ENCODE assay signal across 24 cellular contexts in the genomic region with DNA sequence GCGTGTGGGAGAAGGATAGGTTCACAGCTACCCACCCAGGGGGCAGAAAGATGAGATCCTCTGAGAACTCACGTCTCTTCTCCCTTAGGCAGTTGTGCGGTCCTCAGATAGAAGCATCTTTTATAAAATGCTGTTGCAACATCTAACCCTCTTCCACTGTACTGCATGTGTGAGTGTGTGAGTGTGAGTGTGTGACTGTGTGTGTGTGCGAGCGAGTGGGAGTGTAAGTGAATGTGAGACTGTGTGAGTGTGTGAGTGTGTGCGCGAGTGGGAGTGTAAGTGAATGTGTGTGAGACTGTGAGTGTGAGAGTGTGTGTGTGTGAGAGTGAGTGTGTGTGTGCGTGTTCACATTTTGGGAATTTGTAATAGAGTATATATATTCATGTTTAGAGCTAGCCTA.
DNase-seq lines count a peak whose midpoint lies in the region; ATAC-seq and TF ChIP-seq lines count a peak whose summit lies in the region.
"Had no signal": no experiment of that assay in that cellular context is flagged by ENCODE, and none has a peak within 500 bp of the region (broad histone marks: within the 10 kb centered on the region; RNA-seq: fewer than 3 reads in every experiment).

No MANE protein-coding gene starts in this region.

- no peak overlapping the region for H3K4me3 ChIP-seq in HEK293 (ENCODE audit: low read depth, low read length)
- H3K4me3 ChIP-seq: upper lobe of right lung had no signal

- H3K4me3 Mint-ChIP-seq in nephron progenitor cell = peak overlapping the region; percentile 54
- H3K4me3 Mint-ChIP-seq: activated naive CD8-positive, alpha-beta T cell treated with anti-CD3 and anti-CD28 coated beads, Interleukin-2, amount 50 U/mL, for 24 hours; memory B cell; stimulated activated naive CD8-positive, alpha-beta T cell treated with anti-CD3 and anti-CD28 coated beads, Interleukin-15, amount 100 ng/mL, for 72 hours had no signal

- no peaks in the 10 kb centered on the region for H3K9me3 ChIP-seq in HEK293 (ENCODE audit: control insufficient read depth, insufficient read depth, low read depth, low read length)
- H3K9me3 ChIP-seq: upper lobe of right lung had no signal

- peaks cover 17% of the 10 kb centered on the region for H3K36me3 Mint-ChIP-seq in nephron progenitor cell (ENCODE audit: low read depth)

- no peaks in the 10 kb centered on the region for H3K36me3 ChIP-seq in HEK293 (ENCODE audit: control insufficient read depth in 2 of 2, insufficient read depth in 1 of 2, low read length in 2 of 2)

- no peaks in the 10 kb centered on the region for H3K9me3 Mint-ChIP-seq in nephron progenitor cell
- H3K9me3 Mint-ChIP-seq: activated naive CD8-positive, alpha-beta T cell treated with anti-CD3 and anti-CD28 coated beads, Interleukin-2, amount 50 U/mL, for 24 hours; memory B cell; stimulated activated naive CD8-positive, alpha-beta T cell treated with anti-CD3 and anti-CD28 coated beads, Interleukin-15, amount 100 ng/mL, for 72 hours had no signal

- H3K4me1 ChIP-seq in HEK293 (ENCODE audit: control insufficient read depth, insufficient read depth, low read length) = 0 out of 2 replicates have a peak, but pooled peaks cover 2% of the 10 kb centered on the region
- H3K4me1 ChIP-seq: foreskin keratinocyte, upper lobe of right lung had no signal

- peak in 4 of 61 donors; percentile 23 to 61 (median 44) for DNase-seq in caudate nucleus (lab: John Stamatoyannopoulos, UW)
- DNase-seq in nephron progenitor cell = no peak
- DNase-seq in substantia nigra (lab: John Stamatoyannopoulos, UW) = no peak
- no peak for DNase-seq in activated naive CD4-positive, alpha-beta T cell treated with anti-CD3 and anti-CD28 coated beads, Interleukin-2, amount 50 U/mL, for 16 hours
- no peak for DNase-seq in NCI-H2029 (lab: John Stamatoyannopoulos, UW)
- no peak for DNase-seq in erythroblast (lab: John Stamatoyannopoulos, UW)
- DNase-seq: activated CD4-positive, alpha-beta T cell treated with anti-CD3 and anti-CD28 coated beads for 48 hours; activated effector memory CD4-positive, alpha-beta T cell treated with anti-CD3 and anti-CD28 coated beads, Interleukin-2, amount 50 U/mL, for 16 hours; activated naive CD8-positive, alpha-beta T cell treated with anti-CD3 and anti-CD28 coated beads, Interleukin-2, amount 50 U/mL, for 24 hours; activated T-cell treated with anti-CD3 and anti-CD28 coated beads, Interleukin-2, amount 50 U/mL, for 1 hour; COR-L47; effector CD8-positive, alpha-beta T cell; foreskin keratinocyte; GDM1; KG1; MM.1S; NCI-H146; NCI-H2171; NCI-H510A; stimulated activated naive CD8-positive, alpha-beta T cell treated with anti-CD3 and anti-CD28 coated beads, Interleukin-15, amount 100 ng/mL, for 72 hours; upper lobe of right lung had no signal

- POLR2A ChIA-PET in HEK293 (lab: Yijun Ruan, JAX) = no interaction called here

- no peak overlapping the region for H3K27ac ChIP-seq in HEK293 (ENCODE audit: extremely low read depth, low read depth, low read length)
- H3K27ac ChIP-seq in caudate nucleus (ENCODE audit: low read depth, low read length) = peak overlapping the region; percentile 8
- H3K27ac ChIP-seq in substantia nigra (ENCODE audit: low read depth, low read length, poor library complexity, severe bottlenecking) = peak overlapping the region; percentile 33
- H3K27ac ChIP-seq: foreskin keratinocyte, upper lobe of right lung had no signal

- no peak for ATAC-seq in GM18909 (IDR thresholded peaks at IDR 0.05; ENCODE audit: poor library complexity, unreplicated experiment)
- ATAC-seq: activated naive CD8-positive, alpha-beta T cell treated with anti-CD3 and anti-CD28 coated beads, Interleukin-2, amount 50 U/mL, for 24 hours; foreskin keratinocyte; upper lobe of right lung had no signal

- TF ChIP-seq CTCF in HEK293 (tag by site-specific recombination; IDR thresholded peaks at IDR 0.05) (no peak), nephron progenitor cell (IDR thresholded peaks at IDR 0.05) (no peak)

- CTCF ChIA-PET in HEK293 (lab: Yijun Ruan, JAX) = interaction anchor here (0.5 to 0.6 kb wide), 2 partner anchors 16 to 519 kb away, joined by 3 to 4 read pairs; no protein-coding TSS in a partner anchor

- no peak overlapping the region for H3K27ac Mint-ChIP-seq in nephron progenitor cell
- H3K27ac Mint-ChIP-seq: activated naive CD8-positive, alpha-beta T cell treated with anti-CD3 and anti-CD28 coated beads, Interleukin-2, amount 50 U/mL, for 24 hours; memory B cell; stimulated activated naive CD8-positive, alpha-beta T cell treated with anti-CD3 and anti-CD28 coated beads, Interleukin-15, amount 100 ng/mL, for 72 hours had no signal

- TF ChIP-seq POLR2A in erythroblast (IDR thresholded peaks at IDR 0.05; ENCODE audit: low read length) = no peak

- H3K27me3 Mint-ChIP-seq in nephron progenitor cell (ENCODE audit: low read depth, poor library complexity) = peaks cover 76% of the 10 kb centered on the region
- H3K27me3 Mint-ChIP-seq: activated naive CD8-positive, alpha-beta T cell treated with anti-CD3 and anti-CD28 coated beads, Interleukin-2, amount 50 U/mL, for 24 hours; stimulated activated naive CD8-positive, alpha-beta T cell treated with anti-CD3 and anti-CD28 coated beads, Interleukin-15, amount 100 ng/mL, for 72 hours had no signal

- peaks cover 51% of the 10 kb centered on the region for H3K4me1 Mint-ChIP-seq in nephron progenitor cell
- H3K4me1 Mint-ChIP-seq: activated naive CD8-positive, alpha-beta T cell treated with anti-CD3 and anti-CD28 coated beads, Interleukin-2, amount 50 U/mL, for 24 hours; memory B cell; stimulated activated naive CD8-positive, alpha-beta T cell treated with anti-CD3 and anti-CD28 coated beads, Interleukin-15, amount 100 ng/mL, for 72 hours had no signal

TF ChIP-seq in HEK293, 187 proteins besides CTCF, POLR2A, EP300 and RAD21:
- TF ChIP-seq, protein P1, sequence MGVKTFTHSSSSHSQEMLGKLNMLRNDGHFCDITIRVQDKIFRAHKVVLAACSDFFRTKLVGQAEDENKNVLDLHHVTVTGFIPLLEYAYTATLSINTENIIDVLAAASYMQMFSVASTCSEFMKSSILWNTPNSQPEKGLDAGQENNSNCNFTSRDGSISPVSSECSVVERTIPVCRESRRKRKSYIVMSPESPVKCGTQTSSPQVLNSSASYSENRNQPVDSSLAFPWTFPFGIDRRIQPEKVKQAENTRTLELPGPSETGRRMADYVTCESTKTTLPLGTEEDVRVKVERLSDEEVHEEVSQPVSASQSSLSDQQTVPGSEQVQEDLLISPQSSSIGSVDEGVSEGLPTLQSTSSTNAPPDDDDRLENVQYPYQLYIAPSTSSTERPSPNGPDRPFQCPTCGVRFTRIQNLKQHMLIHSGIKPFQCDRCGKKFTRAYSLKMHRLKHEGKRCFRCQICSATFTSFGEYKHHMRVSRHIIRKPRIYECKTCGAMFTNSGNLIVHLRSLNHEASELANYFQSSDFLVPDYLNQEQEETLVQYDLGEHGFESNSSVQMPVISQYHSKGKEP (tag by site-specific recombination; IDR thresholded peaks at IDR 0.05) = no peak
- TF ChIP-seq ZNF274 (IDR thresholded peaks at IDR 0.05; ENCODE audit: low read length) (no peak), ZNF274 (tag by site-specific recombination; IDR thresholded peaks at IDR 0.05; ENCODE audit: borderline replicate concordance) (peak; percentile 85; the same call in 1 of the 2 replicates), ZFHX2 (tag by site-specific recombination; conservative IDR thresholded peaks at IDR 0.05) (peak; percentile 78), ZNF354C (tag by site-specific recombination; IDR thresholded peaks at IDR 0.05; ENCODE audit: borderline replicate concordance, low read depth) (no peak), PRDM1 (tag by site-specific recombination; IDR thresholded peaks at IDR 0.05) (peak; percentile 92), ZNF785 (tag by site-specific recombination; IDR thresholded peaks at IDR 0.05) (no peak), ZNF366 (tag by site-specific recombination; conservative IDR thresholded peaks at IDR 0.05) (no peak)
